ENCODE assay signal across 25 cellular contexts in the genomic region with DNA sequence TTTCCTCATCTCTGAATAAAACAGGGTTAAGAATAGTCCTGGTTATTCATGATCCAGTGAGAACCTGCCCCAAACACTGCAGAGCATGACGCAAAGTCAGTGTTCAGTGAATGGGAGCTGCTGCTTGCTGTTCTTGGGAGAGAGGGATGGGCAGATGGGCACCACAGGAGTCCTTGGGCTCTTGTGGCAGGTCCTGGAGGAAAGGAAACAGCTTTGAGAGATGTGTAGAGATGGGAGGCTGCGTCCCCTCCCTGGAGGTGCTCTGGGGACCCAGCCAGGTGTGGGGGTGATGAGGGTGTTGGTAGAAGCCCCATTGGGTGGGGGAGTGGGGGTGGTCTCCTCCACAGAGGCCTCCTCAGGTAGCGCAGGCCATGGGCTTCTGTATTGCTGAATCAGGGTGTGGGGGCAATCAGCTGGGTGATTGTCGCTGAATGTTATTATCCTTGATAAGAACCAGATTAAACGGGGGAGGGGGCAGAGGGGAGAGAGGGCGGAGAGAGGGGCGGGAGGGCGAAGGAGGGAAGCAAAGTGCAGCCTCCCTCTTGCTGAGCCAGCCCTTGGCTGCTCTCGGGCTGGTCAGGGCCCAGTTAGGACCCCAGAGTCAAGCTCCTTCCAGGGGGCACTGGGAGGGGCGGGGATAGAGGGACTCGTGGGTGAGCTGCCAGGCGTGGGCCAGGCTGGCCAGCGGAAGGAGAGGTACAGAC. TPM values are rescaled to one million over a fixed set of nuclear protein-coding genes. Genes with fewer than 3 reads are reported as not detected.
DNase-seq lines count a peak whose midpoint lies in the region; ATAC-seq and TF ChIP-seq lines count a peak whose summit lies in the region.
"Had no signal": no experiment of that assay in that cellular context is flagged by ENCODE, and none has a peak within 500 bp of the region (broad histone marks: within the 10 kb centered on the region; RNA-seq: fewer than 3 reads in every experiment).

No MANE protein-coding gene starts in this region.

- peak overlapping the region; percentile 74 for H3K27ac Mint-ChIP-seq in chondrocyte (ENCODE audit: unreplicated experiment)
- H3K27ac Mint-ChIP-seq: activated CD4-positive, alpha-beta T cell treated with anti-CD3 and anti-CD28 coated beads for 36 hours; activated naive CD8-positive, alpha-beta T cell; CD14-positive monocyte had no signal

- no peaks in the 10 kb centered on the region for H3K9me3 Mint-ChIP-seq in chondrocyte (ENCODE audit: low read depth)
- H3K9me3 Mint-ChIP-seq: CD14-positive monocyte had no signal

- peak; percentile 59 for DNase-seq in DMS 273 (lab: John Stamatoyannopoulos, UW; ENCODE audit: unreplicated experiment)
- no peak for DNase-seq in DMS 273 treated with DMSO at 0.1 percent for 48 hours (lab: John Stamatoyannopoulos, UW)
- DNase-seq in NCI-H69 (lab: John Stamatoyannopoulos, UW), result peak; percentile 68
- DNase-seq in chondrocyte (ENCODE audit: low spot score), result no peak
- no peak for DNase-seq in DMS53 treated with DMSO at 0.1 percent for 48 hours (lab: John Stamatoyannopoulos, UW; ENCODE audit: unreplicated experiment)
- DNase-seq in stimulated activated CD4-positive, alpha-beta T cell treated with anti-CD3 and anti-CD28 coated beads, Interleukin-12 subunit alpha, Interleukin-12 subunit beta, amount 100 ng/mL, for 4 hours, result no peak
- DNase-seq: activated CD4-positive, alpha-beta T cell treated with anti-CD3 and anti-CD28 coated beads for 36 hours; activated effector memory CD4-positive, alpha-beta T cell treated with Interleukin-2 at 50 U/mL for 16 hours; activated T-cell treated with anti-CD3 and anti-CD28 coated beads for 4 hours; EL; GM23248; NCI-H1694; NCI-H774; psoas muscle; stimulated activated naive CD8-positive, alpha-beta T cell treated with anti-CD3 and anti-CD28 coated beads, Interleukin-15, Interleukin-2, amounts not matched to agents 100 U/mL and 50 U/mL, for 24 hours; T-helper 2 cell; uterus had no signal

- H3K4me3 Mint-ChIP-seq in chondrocyte (ENCODE audit: unreplicated experiment), result no peak overlapping the region
- H3K4me3 Mint-ChIP-seq: activated CD4-positive, alpha-beta T cell treated with anti-CD3 and anti-CD28 coated beads for 36 hours; activated naive CD8-positive, alpha-beta T cell; CD14-positive monocyte had no signal

- H3K4me1 ChIP-seq in muscle layer of duodenum (ENCODE audit: control insufficient read depth in 1 of 2, insufficient read depth in 2 of 2, low read length in 2 of 2), result no peaks in the 10 kb centered on the region
- H3K4me1 ChIP-seq: ascending aorta, psoas muscle, uterus had no signal

- H3K27me3 Mint-ChIP-seq in chondrocyte (ENCODE audit: low read depth), result peaks cover 19% of the 10 kb centered on the region

- H3K36me3 ChIP-seq in muscle layer of duodenum (ENCODE audit: control insufficient read depth in 1 of 2, insufficient read depth in 2 of 2, low read length in 2 of 2), result no peaks in the 10 kb centered on the region
- H3K36me3 ChIP-seq: ascending aorta, thoracic aorta, uterus had no signal

- peak overlapping the region; percentile 25 for H3K27ac ChIP-seq in muscle layer of duodenum (ENCODE audit: low read length)
- H3K27ac ChIP-seq: 22Rv1, ascending aorta, epithelial cell of prostate, GM23248, psoas muscle, thoracic aorta, uterus had no signal

- no peaks in the 10 kb centered on the region for H3K4me1 Mint-ChIP-seq in chondrocyte (ENCODE audit: low read depth)
- H3K4me1 Mint-ChIP-seq: activated CD4-positive, alpha-beta T cell treated with anti-CD3 and anti-CD28 coated beads for 36 hours; CD14-positive monocyte had no signal

- no peak for TF ChIP-seq CTCF in chondrocyte (IDR thresholded peaks at IDR 0.05)

- H3K36me3 Mint-ChIP-seq in chondrocyte (ENCODE audit: low read depth), result no peaks in the 10 kb centered on the region
- H3K36me3 Mint-ChIP-seq: activated naive CD8-positive, alpha-beta T cell; CD14-positive monocyte had no signal

- no peak overlapping the region for H3K4me3 ChIP-seq in muscle layer of duodenum (ENCODE audit: low read depth in 1 of 2, low read length in 2 of 2)
- H3K4me3 ChIP-seq: ascending aorta, GM23248, psoas muscle, thoracic aorta, uterus had no signal

- H3K9me3 ChIP-seq in muscle layer of duodenum (ENCODE audit: control insufficient read depth in 1 of 2, low read length in 2 of 2), result no peaks in the 10 kb centered on the region
- H3K9me3 ChIP-seq: ascending aorta, psoas muscle, thoracic aorta, uterus had no signal

- no peaks in the 10 kb centered on the region for H3K27me3 ChIP-seq in muscle layer of duodenum (ENCODE audit: low read depth, low read length)
- H3K27me3 ChIP-seq: uterus had no signal

- no peak for ATAC-seq in GM19455 (IDR thresholded peaks at IDR 0.05; ENCODE audit: unreplicated experiment)
- ATAC-seq: activated CD4-positive, alpha-beta T cell treated with anti-CD3 and anti-CD28 coated beads for 36 hours; stimulated activated naive CD8-positive, alpha-beta T cell treated with anti-CD3 and anti-CD28 coated beads, Interleukin-15, Interleukin-2, amounts not matched to agents 100 U/mL and 50 U/mL, for 24 hours had no signal

RNA-seq across cellular contexts. Expression of a gene that starts 22.9 kb away (rescaled TPM):
- total RNA-seq in chondrocyte, result 1.9 to 4.1 TPM (median 3.4 TPM) in 3 replicates

Comparison
In these comparisons a context has a peak if more than half of its experiments do, and no peak if none do; other contexts are left out.
1. DNase-seq: peak in DMS 273 (single experiment) and NCI-H69 (single experiment); none in DMS 273 treated with DMSO at 0.1 percent for 48 hours (single experiment), chondrocyte (single experiment), DMS53 treated with DMSO at 0.1 percent for 48 hours (single experiment) and stimulated activated CD4-positive, alpha-beta T cell treated with anti-CD3 and anti-CD28 coated beads, Interleukin-12 subunit alpha, Interleukin-12 subunit beta, amount 100 ng/mL, for 4 hours (single experiment).